8 cellular contexts compared by ENCODE assay signal in genomic region chr9:101737705-101738565, GRCh38. TPM values are rescaled to one million over a fixed set of nuclear protein-coding genes. Genes with fewer than 3 reads are reported as not detected.
DNase-seq lines count a peak whose midpoint lies in the region; ATAC-seq and TF ChIP-seq lines count a peak whose summit lies in the region.

No MANE protein-coding gene starts in this region.

- no peak overlapping the region for H3K56ac ChIP-seq in IMR-90 (ENCODE audit: extremely low read depth, insufficient read depth, low read length)

- H3K4ac ChIP-seq in IMR-90 (ENCODE audit: low read depth, low read length) = no peak overlapping the region

- no peak for TF ChIP-seq POLR2A in IMR-90 (IDR thresholded peaks at IDR 0.05; ENCODE audit: low read depth, low read length)

- no peak overlapping the region for H3K4me2 ChIP-seq in IMR-90 (ENCODE audit: low read depth, low read length)

- H3K4me1 Mint-ChIP-seq in naive thymus-derived CD4-positive, alpha-beta T cell = peaks cover 0 to 10% (median 3%) of the 10 kb centered on the region in 7 donors
- no peaks in the 10 kb centered on the region for H3K4me1 Mint-ChIP-seq in stimulated activated effector memory CD8-positive, alpha-beta T cell treated with anti-CD3 and anti-CD28 coated beads, Interleukin-12 subunit alpha, Interleukin-12 subunit beta, amount 100 ng/mL, for 72 hours

- no peaks in the 10 kb centered on the region for H3K36me3 ChIP-seq in IMR-90 (ENCODE audit: control insufficient read depth, insufficient read depth, low read length)
- H3K36me3 ChIP-seq in naive thymus-derived CD4-positive, alpha-beta T cell (ENCODE audit: control insufficient read depth in 2 of 3, insufficient read depth in 3 of 3, low read length in 3 of 3) = no peaks in the 10 kb centered on the region

- H2AK5ac ChIP-seq in IMR-90 (ENCODE audit: low read depth, low read length) = no peak overlapping the region

- H2AFZ ChIP-seq in IMR-90 (replicated peaks; ENCODE audit: low read length, poor library complexity) = peak overlapping the region; percentile 51

- no peaks in the 10 kb centered on the region for H4K20me1 ChIP-seq in IMR-90 (ENCODE audit: insufficient read depth, low read length)

- no peaks in the 10 kb centered on the region for H3K79me1 ChIP-seq in IMR-90 (ENCODE audit: low read depth in 1 of 2, low read length in 2 of 2)

- no peak overlapping the region for H2BK5ac ChIP-seq in IMR-90 (ENCODE audit: low read depth, low read length, poor library complexity, severe bottlenecking)

- H3K18ac ChIP-seq in IMR-90 (ENCODE audit: low read depth, low read length) = no peak overlapping the region

- no peak overlapping the region for H4K8ac ChIP-seq in IMR-90 (ENCODE audit: low read depth in 2 of 2, low read length in 2 of 2)

- intact Hi-C loops in IMR-90 (cut with micrococcal nuclease) (no loop called here), dorsolateral prefrontal cortex (cut with DNase I) (no loop called here)
- intact Hi-C loops in naive thymus-derived CD4-positive, alpha-beta T cell (cut with micrococcal nuclease) = no loop called here

- DNase-seq in AG10803 (ENCODE audit: low read depth) (no peak), IMR-90 (no peak), dorsolateral prefrontal cortex (peak in 5 of 10 donors; percentile 16 to 57 (median 32)), GM20000 (ENCODE audit: low spot score) (no peak)
- DNase-seq in naive thymus-derived CD4-positive, alpha-beta T cell = no peak
- DNase-seq in stimulated activated effector memory CD8-positive, alpha-beta T cell treated with anti-CD3 and anti-CD28 coated beads, Interleukin-12 subunit alpha, Interleukin-12 subunit beta, amount 100 ng/mL, for 72 hours (ENCODE audit: low spot score in 2 of 2) = no peak

- peaks cover 7% of the 10 kb centered on the region for H3K27me3 ChIP-seq in IMR-90 (ENCODE audit: control insufficient read depth, insufficient read depth, low read length)
- peaks cover 0 to 78% (median 46%) of the 10 kb centered on the region in 45 donors for H3K27me3 ChIP-seq in dorsolateral prefrontal cortex
- H3K27me3 ChIP-seq in naive thymus-derived CD4-positive, alpha-beta T cell (ENCODE audit: control insufficient read depth in 2 of 2, insufficient read depth in 2 of 2, low read length in 2 of 2) = peaks cover 2 to 26% of the 10 kb centered on the region in 2 donors

- dilution Hi-C loops in IMR-90 (cut with HindIII; ENCODE audit: low sequenced_read_pairs, unreplicated experiment) = no loop called here

- TF ChIP-seq CTCF in AG10803 (conservative IDR thresholded peaks at IDR 0.05; ENCODE audit: low read length) (no peak), IMR-90 (conservative IDR thresholded peaks at IDR 0.05; ENCODE audit: low read depth, low read length) (no peak), dorsolateral prefrontal cortex (IDR thresholded peaks at IDR 0.05 in 54 of 56, conservative IDR thresholded peaks at IDR 0.05 in 2 of 56; ENCODE audit: low read depth in 1 of 56, partially characterized antibody in 56 of 56) (peak in 1 of 56 donors; percentile 8), GM20000 (IDR thresholded peaks at IDR 0.05; ENCODE audit: extremely low read depth, missing control alignments) (no peak)

- H3K27me3 Mint-ChIP-seq in naive thymus-derived CD4-positive, alpha-beta T cell = peaks cover 48 to 86% (median 71%) of the 10 kb centered on the region in 5 donors

- in situ Hi-C loops in IMR-90 (cut with MboI; ENCODE audit: low sequenced_read_pairs) = no loop called here

- H3K27ac ChIP-seq in IMR-90 (ENCODE audit: insufficient read depth, low read length) = no peak overlapping the region
- H3K27ac ChIP-seq in dorsolateral prefrontal cortex = peak overlapping the region in 28 of 59 donors; percentile 4 to 72 (median 38)
- no peak overlapping the region for H3K27ac ChIP-seq in naive thymus-derived CD4-positive, alpha-beta T cell (ENCODE audit: low read depth, low read length)

- H3K4me1 ChIP-seq in IMR-90 (ENCODE audit: control insufficient read depth, insufficient read depth, low read length) = no peaks in the 10 kb centered on the region
- no peaks in the 10 kb centered on the region for H3K4me1 ChIP-seq in naive thymus-derived CD4-positive, alpha-beta T cell (ENCODE audit: control insufficient read depth in 2 of 2, insufficient read depth in 2 of 2, low read length in 2 of 2)

- H2BK20ac ChIP-seq in IMR-90 (ENCODE audit: low read depth, low read length) = no peak overlapping the region

- no peak overlapping the region for H3K27ac Mint-ChIP-seq in naive thymus-derived CD4-positive, alpha-beta T cell
- H3K27ac Mint-ChIP-seq in stimulated activated effector memory CD8-positive, alpha-beta T cell treated with anti-CD3 and anti-CD28 coated beads, Interleukin-12 subunit alpha, Interleukin-12 subunit beta, amount 100 ng/mL, for 72 hours = no peak overlapping the region

- peaks cover 0 to 5% (median 0%) of the 10 kb centered on the region in 11 donors for H3K9me3 Mint-ChIP-seq in naive thymus-derived CD4-positive, alpha-beta T cell
- H3K9me3 Mint-ChIP-seq in stimulated activated effector memory CD8-positive, alpha-beta T cell treated with anti-CD3 and anti-CD28 coated beads, Interleukin-12 subunit alpha, Interleukin-12 subunit beta, amount 100 ng/mL, for 72 hours = peaks cover 7% of the 10 kb centered on the region

- H2AK9ac ChIP-seq in IMR-90 (replicated peaks; ENCODE audit: low read depth, low read length, poor library complexity) = no peak overlapping the region

- H3K9ac ChIP-seq in IMR-90 (ENCODE audit: low read depth, low read length) = no peak overlapping the region

- BruUV-seq in IMR-90 (replicated peaks; lab: Mats Ljungman, UMichigan) = no TSS peak

- H4K91ac ChIP-seq in IMR-90 (ENCODE audit: insufficient read depth, low read depth, low read length) = no peak overlapping the region

- CTCF ChIA-PET in IMR-90 (lab: Yijun Ruan, JAX) = no interaction called here
- CTCF ChIA-PET in naive thymus-derived CD4-positive, alpha-beta T cell (lab: Charles Lee) = interaction anchor here (0.6 kb wide), 1 partner anchor 10 kb away, joined by 4 read pairs; no protein-coding TSS in a partner anchor

- H4K5ac ChIP-seq in IMR-90 (ENCODE audit: low read depth, low read length) = no peak overlapping the region

- H3K4me3 Mint-ChIP-seq in naive thymus-derived CD4-positive, alpha-beta T cell = peak overlapping the region in 9 of 10 donors; percentile 15 to 81 (median 54)
- no peak overlapping the region for H3K4me3 Mint-ChIP-seq in stimulated activated effector memory CD8-positive, alpha-beta T cell treated with anti-CD3 and anti-CD28 coated beads, Interleukin-12 subunit alpha, Interleukin-12 subunit beta, amount 100 ng/mL, for 72 hours

- POLR2A ChIA-PET in IMR-90 (lab: Charles Lee; ENCODE audit: unreplicated experiment) = no interaction called here
- POLR2A ChIA-PET in naive thymus-derived CD4-positive, alpha-beta T cell (lab: Charles Lee) = no interaction called here

- WGBS in IMR-90 (ENCODE audit: extremely low coverage in 2 of 2, insufficient read length in 1 of 2), 2 experiments = 3% methylated on average over 20 of the region's 78 CpGs; no CpG with 5 or more reads in 1 of the 2 experiments

- H3K36me3 Mint-ChIP-seq in naive thymus-derived CD4-positive, alpha-beta T cell = peaks cover 0 to 4% (median 0%) of the 10 kb centered on the region in 5 donors
- no peaks in the 10 kb centered on the region for H3K36me3 Mint-ChIP-seq in stimulated activated effector memory CD8-positive, alpha-beta T cell treated with anti-CD3 and anti-CD28 coated beads, Interleukin-12 subunit alpha, Interleukin-12 subunit beta, amount 100 ng/mL, for 72 hours

- no peak overlapping the region for H2BK15ac ChIP-seq in IMR-90 (ENCODE audit: low read depth, low read length)

- H3K4me3 ChIP-seq in AG10803 (ENCODE audit: low read length) (peak overlapping the region; percentile 23), IMR-90 (ENCODE audit: insufficient read depth, low read depth, low read length) (no peak overlapping the region), dorsolateral prefrontal cortex (peak overlapping the region; percentile 35 to 78 (median 60))
- H3K4me3 ChIP-seq in naive thymus-derived CD4-positive, alpha-beta T cell (ENCODE audit: low read length) = no peak overlapping the region

- H3K23ac ChIP-seq in IMR-90 (ENCODE audit: low read depth, low read length) = no peak overlapping the region

- no peak overlapping the region for H2BK120ac ChIP-seq in IMR-90 (ENCODE audit: low read depth, low read length)

- no peak for TF ChIP-seq RAD21 in IMR-90 (IDR thresholded peaks at IDR 0.05; ENCODE audit: low read length)

- H3K9me3 ChIP-seq in IMR-90 (ENCODE audit: control insufficient read depth, insufficient read depth, low read length) = peaks cover 2% of the 10 kb centered on the region; the same call in 1 of the 2 replicates
- H3K9me3 ChIP-seq in naive thymus-derived CD4-positive, alpha-beta T cell (ENCODE audit: control insufficient read depth in 2 of 3, low read length in 3 of 3) = no peaks in the 10 kb centered on the region

- H3K9me1 ChIP-seq in IMR-90 (ENCODE audit: insufficient read depth, low read length) = no peaks in the 10 kb centered on the region

- no peak overlapping the region for H3K14ac ChIP-seq in IMR-90 (replicated peaks; ENCODE audit: low read depth, low read length)

- ATAC-seq in IMR-90 (ENCODE audit: low read depth) = no peak
- ATAC-seq in naive thymus-derived CD4-positive, alpha-beta T cell = no peak
- no peak for ATAC-seq in HG02798 (IDR thresholded peaks at IDR 0.05; ENCODE audit: poor library complexity, unreplicated experiment)
- ATAC-seq in stimulated activated effector memory CD8-positive, alpha-beta T cell treated with anti-CD3 and anti-CD28 coated beads, Interleukin-12 subunit alpha, Interleukin-12 subunit beta, amount 100 ng/mL, for 72 hours = no peak
- no peak for ATAC-seq in GM21360 (IDR thresholded peaks at IDR 0.05; ENCODE audit: unreplicated experiment)

TF ChIP-seq in IMR-90, 13 proteins besides CTCF, POLR2A, EP300 and RAD21 (continues in another document):
- TF ChIP-seq RFX5 (IDR thresholded peaks at IDR 0.05; ENCODE audit: low read depth, low read length) = no peak
- TF ChIP-seq SMC3 (IDR thresholded peaks at IDR 0.05; ENCODE audit: low read depth, low read length) = no peak
- TF ChIP-seq MAFK (IDR thresholded peaks at IDR 0.05; ENCODE audit: low read depth, low read length) = no peak
- TF ChIP-seq BHLHE40 (IDR thresholded peaks at IDR 0.05; ENCODE audit: low read depth, low read length) = no peak
- TF ChIP-seq FOS (IDR thresholded peaks at IDR 0.05; ENCODE audit: low read depth, low read length) = no peak

RNA-seq across cellular contexts. Expression of gene GRIN3A, which starts 0.5 kb away (rescaled TPM):
- total RNA-seq in IMR-90 (2012; rRNA removed) (not detected in 2 replicates), dorsolateral prefrontal cortex (10 to 100 TPM in 36 of 120 experiments, 1 to 10 TPM in 84; 2.7 to 19.9 (median 8.4) TPM)
- polyA plus RNA-seq in IMR-90 (2012; rRNA removed) = not detected in 2 replicates
- polyA plus RNA-seq in IMR-90 (2012; cell fraction: cytosol; rRNA removed) = not detected in 2 replicates
- polyA plus RNA-seq in IMR-90 (2012; cell fraction: nucleus; rRNA removed; ENCODE audit: low replicate concordance) = not detected in 2 replicates
- under 1 TPM in 3 of 5 experiments, not detected in 2; 0.05 to 0.08 (median 0.08) TPM for total RNA-seq in naive thymus-derived CD4-positive, alpha-beta T cell
- under 1 TPM; 0.02 to 0.04 TPM for polyA plus RNA-seq in naive thymus-derived CD4-positive, alpha-beta T cell

Comparison
In these comparisons a context has a peak if more than half of its experiments do, and no peak if none do; other contexts are left out.
1. H3K4me3 ChIP-seq: peak in AG10803 (single experiment) and dorsolateral prefrontal cortex (59 of 59); none in IMR-90 (single experiment) and naive thymus-derived CD4-positive, alpha-beta T cell (single experiment).